25 cellular contexts compared by ENCODE assay signal in the genomic region with DNA sequence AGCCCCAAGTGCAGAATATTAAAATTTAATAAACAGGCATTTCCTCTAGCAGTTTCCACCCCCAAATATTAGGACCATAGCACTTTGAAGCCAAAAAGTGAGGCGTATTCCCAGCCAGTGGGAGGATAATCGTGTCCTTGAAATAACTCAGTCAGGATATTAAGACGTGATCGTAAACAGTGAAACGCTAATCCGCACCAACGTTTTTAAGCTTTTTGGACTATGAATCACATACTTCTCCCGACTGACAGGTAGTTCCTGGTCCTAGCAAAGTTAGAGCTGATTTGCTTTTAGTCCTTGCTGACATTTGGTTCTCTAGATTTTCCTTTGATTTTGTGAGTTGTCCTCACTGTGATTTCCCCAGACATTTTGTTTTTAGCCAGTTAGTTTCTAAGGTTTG.
DNase-seq lines count a peak whose midpoint lies in the region; ATAC-seq and TF ChIP-seq lines count a peak whose summit lies in the region.
"Had no signal": no experiment of that assay in that cellular context is flagged by ENCODE, and none has a peak within 500 bp of the region (broad histone marks: within the 10 kb centered on the region; RNA-seq: fewer than 3 reads in every experiment).

No MANE protein-coding gene starts in this region.

- BruUV-seq in A673 (replicated peaks; lab: Mats Ljungman, UMichigan) = no TSS peak

- H3K27me3 ChIP-seq in A673 (replicated peaks; ENCODE audit: insufficient read depth, low read depth, low read length, poor library complexity) (no peaks in the 10 kb centered on the region), esophagus muscularis mucosa (no peaks in the 10 kb centered on the region)
- H3K27me3 ChIP-seq: sigmoid colon, transverse colon had no signal

- intact Hi-C loops in A673 (cut with micrococcal nuclease; ENCODE audit: unreplicated experiment) = no loop called here
- intact Hi-C loops in esophagus muscularis mucosa (cut with DNase I) = no loop called here
- intact Hi-C loops in Right ventricle myocardium superior (cut with DNase I) = no loop called here

- CTCF ChIA-PET in A673 (lab: Charles Lee) = no interaction called here

- H3K9me3 Mint-ChIP-seq in nephron = no peaks in the 10 kb centered on the region
- H3K9me3 Mint-ChIP-seq: nephron progenitor cell had no signal

- TF ChIP-seq EP300 in esophagus muscularis mucosa (IDR thresholded peaks at IDR 0.05) = no peak

- no peak for TF ChIP-seq POLR2A in esophagus muscularis mucosa (IDR thresholded peaks at IDR 0.05; ENCODE audit: low read depth)

- peak overlapping the region in 1 of 3 experiments; percentile 2 for H3K4me3 Mint-ChIP-seq in nephron
- H3K4me3 Mint-ChIP-seq: activated CD4-positive, alpha-beta T cell treated with anti-CD3 and anti-CD28 coated beads, Interleukin-2, amount 10 ng/mL, durations not matched to agents 24 days and 14 days; activated naive CD8-positive, alpha-beta T cell; central memory CD8-positive, alpha-beta T cell; nephron progenitor cell had no signal

- H3K4me1 ChIP-seq in A673 (ENCODE audit: insufficient read depth, low read length, poor library complexity, severe bottlenecking) (peaks cover 37% of the 10 kb centered on the region), esophagus muscularis mucosa (peaks cover 0 to 28% (median 25%) of the 10 kb centered on the region in 4 donors)

- H3K27ac ChIP-seq in A673 (ENCODE audit: low read depth, low read length, poor library complexity, severe bottlenecking) (no peak overlapping the region), esophagus muscularis mucosa (replicated peaks in 1 of 4) (peak overlapping the region; percentile 24 to 67 (median 61))
- H3K27ac ChIP-seq: 22Rv1, VCaP had no signal

- ATAC-seq in Right ventricle myocardium superior (ENCODE audit: poor library complexity) = no peak

- no peaks in the 10 kb centered on the region for H3K36me3 Mint-ChIP-seq in nephron (ENCODE audit: low read depth)

- 25% methylated on average over 8 of the region's 8 CpGs for WGBS in esophagus muscularis mucosa

- H3K27ac Mint-ChIP-seq in nephron = peak overlapping the region; percentile 32 to 72 (median 44)
- H3K27ac Mint-ChIP-seq: activated CD4-positive, alpha-beta T cell treated with anti-CD3 and anti-CD28 coated beads, Interleukin-2, amount 10 ng/mL, durations not matched to agents 24 days and 14 days; activated naive CD8-positive, alpha-beta T cell; nephron progenitor cell had no signal

- H3K4me3 ChIP-seq in A673 (ENCODE audit: low read depth, low read length, poor library complexity, severe bottlenecking) = no peak overlapping the region
- H3K4me3 ChIP-seq in esophagus muscularis mucosa = no peak overlapping the region
- H3K4me3 ChIP-seq: sigmoid colon, transverse colon had no signal

- DNase-seq in A673 (ENCODE audit: low spot score) = peak; percentile 52
- DNase-seq in NCI-H82 (lab: John Stamatoyannopoulos, UW) = peak; percentile 95
- DNase-seq in esophagus muscularis mucosa (ENCODE audit: extremely low spot score) = peak; percentile 64
- DNase-seq in SKM-1 (lab: John Stamatoyannopoulos, UW; ENCODE audit: unreplicated experiment) = no peak
- no peak for DNase-seq in Right ventricle myocardium superior
- no peak for DNase-seq in amniotic stem cell (lab: John Stamatoyannopoulos, UW)
- DNase-seq in NCI-H1105 treated with DMSO at 0.1 percent for 48 hours (lab: John Stamatoyannopoulos, UW) = no peak
- DNase-seq: activated CD4-positive, alpha-beta T cell treated with anti-CD3 and anti-CD28 coated beads, Interleukin-2, amount 10 ng/mL, durations not matched to agents 24 days and 14 days; AML-193; DMS79; foreskin melanocyte; GF-D8; KG1; NCI-H1436 treated with DMSO at 0.1 percent for 48 hours; NCI-H2107; nephron progenitor cell; sigmoid colon; stimulated activated CD8-positive, alpha-beta memory T cell treated with anti-CD3 and anti-CD28 coated beads, Interleukin-4, amount 100 ng/mL, for 48 hours; T-helper 2 cell; transverse colon had no signal

- POLR2A ChIA-PET in A673 (lab: Charles Lee; ENCODE audit: low non-redundant PET) = no interaction called here

- H3K4me1 Mint-ChIP-seq in nephron = peaks cover 50% of the 10 kb centered on the region

- H3K9me3 ChIP-seq in A673 (ENCODE audit: low read depth, low read length, poor library complexity, severe bottlenecking) (no peaks in the 10 kb centered on the region), esophagus muscularis mucosa (no peaks in the 10 kb centered on the region)
- H3K9me3 ChIP-seq: sigmoid colon, transverse colon had no signal

- TF ChIP-seq CTCF in A673 (conservative IDR thresholded peaks at IDR 0.05; ENCODE audit: low read depth, low read length) (no peak), esophagus muscularis mucosa (IDR thresholded peaks at IDR 0.05) (no peak), nephron (IDR thresholded peaks at IDR 0.05; ENCODE audit: unreplicated experiment in 3 of 3) (no peak)

- H3K36me3 ChIP-seq in A673 (ENCODE audit: insufficient read depth, low read length, poor library complexity, severe bottlenecking) = no peaks in the 10 kb centered on the region
- H3K36me3 ChIP-seq in esophagus muscularis mucosa = no peaks in the 10 kb centered on the region
- H3K36me3 ChIP-seq: sigmoid colon, transverse colon had no signal

- no peaks in the 10 kb centered on the region for H3K27me3 Mint-ChIP-seq in nephron (ENCODE audit: low read depth)
- H3K27me3 Mint-ChIP-seq: activated CD4-positive, alpha-beta T cell treated with anti-CD3 and anti-CD28 coated beads, Interleukin-2, amount 10 ng/mL, durations not matched to agents 24 days and 14 days; activated naive CD8-positive, alpha-beta T cell had no signal

Comparison
In these comparisons a context has a peak if more than half of its experiments do, and no peak if none do; other contexts are left out.
1. DNase-seq: peak in A673 (single experiment), NCI-H82 (single experiment) and esophagus muscularis mucosa (single experiment); none in SKM-1 (single experiment), Right ventricle myocardium superior (single experiment), amniotic stem cell (single experiment) and NCI-H1105 treated with DMSO at 0.1 percent for 48 hours (single experiment).